Comparison of ENCODE assay signal across 9 cellular contexts in the genomic region with DNA sequence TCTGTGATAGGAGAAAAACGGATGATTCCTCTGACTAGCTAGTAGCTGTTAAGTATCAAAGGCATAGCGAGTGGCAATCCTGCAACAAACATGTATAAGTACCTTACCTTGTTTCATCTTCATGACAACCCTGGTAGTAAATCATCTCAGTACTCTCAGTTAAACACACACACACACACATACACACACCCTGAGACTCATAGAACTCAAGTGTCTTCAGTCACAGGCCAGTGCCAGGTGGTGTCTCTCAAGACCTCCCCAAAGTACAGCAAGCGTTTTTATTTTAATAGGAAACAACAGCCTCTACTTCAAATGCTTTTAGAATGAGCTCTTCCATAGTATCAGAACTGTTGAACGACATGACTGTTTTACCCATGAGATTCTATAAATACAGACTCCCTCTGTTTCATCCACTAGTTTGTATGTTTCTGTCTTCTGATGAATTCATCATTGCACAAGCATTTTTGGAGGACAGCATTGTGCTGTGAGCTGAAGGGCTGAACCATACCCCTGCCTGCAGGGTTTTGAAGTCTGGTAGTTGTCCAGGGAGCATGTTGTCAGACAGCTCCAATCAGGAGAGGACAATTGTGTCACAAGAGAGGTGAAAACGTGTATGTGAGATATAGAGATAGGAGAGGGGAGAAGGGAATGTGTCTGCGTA.
A peak's percentile ranks its signal among the peaks of the same experiment; 100 is the strongest.
DNase-seq lines count a peak whose midpoint lies in the region; ATAC-seq lines count a peak whose summit lies in the region.
"Had no signal": no experiment of that assay in that cellular context is flagged by ENCODE, and none has a peak within 500 bp of the region (broad histone marks: within the 10 kb centered on the region; RNA-seq: fewer than 3 reads in every experiment).

No MANE protein-coding gene starts in this region.

- peaks cover 100% of the 10 kb centered on the region for H3K4me1 ChIP-seq in Karpas-422 (ENCODE audit: low read length)

- H3K36me3 ChIP-seq in Karpas-422 (ENCODE audit: insufficient read depth, low read length), result no peaks in the 10 kb centered on the region

- no peaks in the 10 kb centered on the region for H4K20me1 ChIP-seq in Karpas-422 (ENCODE audit: insufficient read depth, low read depth, low read length)

- H3K36me3 Mint-ChIP-seq in T-helper 17 cell (ENCODE audit: low read depth), result no peaks in the 10 kb centered on the region

- no peak overlapping the region for H3K4me3 Mint-ChIP-seq in T-helper 17 cell

- ATAC-seq in T-helper 17 cell, result no peak
- ATAC-seq in left ventricle myocardium superior, result peak; percentile 4
- no peak for ATAC-seq in GM18520 (IDR thresholded peaks at IDR 0.05; ENCODE audit: unreplicated experiment)
- no peak for ATAC-seq in HG03432 (IDR thresholded peaks at IDR 0.05; ENCODE audit: unreplicated experiment)

- H3K27ac ChIP-seq in Karpas-422 (ENCODE audit: low read length), result peak overlapping the region; percentile 97

- H3K9ac ChIP-seq in Karpas-422 (ENCODE audit: low read length), result peak overlapping the region; percentile 84

- peak overlapping the region; percentile 62 for H3K4me3 ChIP-seq in Karpas-422 (ENCODE audit: low read length)

- H3K27ac Mint-ChIP-seq in T-helper 17 cell, result peak overlapping the region; percentile 49

- H3K4me2 ChIP-seq in Karpas-422 (ENCODE audit: low read depth, low read length, poor library complexity, severe bottlenecking), result peak overlapping the region; percentile 77

- no peak overlapping the region for H2AFZ ChIP-seq in Karpas-422 (ENCODE audit: low read length)

- H3K27me3 Mint-ChIP-seq in T-helper 17 cell, result no peaks in the 10 kb centered on the region

- H3K9me3 ChIP-seq in Karpas-422 (ENCODE audit: low read length) (no peaks in the 10 kb centered on the region), T-helper 17 cell (ENCODE audit: control insufficient read depth, low read length, poor library complexity, severe bottlenecking) (no peaks in the 10 kb centered on the region)

- no peaks in the 10 kb centered on the region for H3K9me2 ChIP-seq in Karpas-422 (replicated peaks; ENCODE audit: insufficient read depth, low read length)

- intact Hi-C loops in left ventricle myocardium superior (cut with micrococcal nuclease), result no loop called here

- H3K4me1 Mint-ChIP-seq in T-helper 17 cell, result peaks cover 7% of the 10 kb centered on the region

- no peaks in the 10 kb centered on the region for H3K79me2 ChIP-seq in Karpas-422 (ENCODE audit: low read length)

- no peaks in the 10 kb centered on the region for H3K27me3 ChIP-seq in Karpas-422 (ENCODE audit: low read length)

- DNase-seq in AG20443 (ENCODE audit: low spot score) (peak; percentile 69), Karpas-422 (peak; percentile 93), T-helper 17 cell (no peak), left ventricle myocardium superior (no peak), H4 (ENCODE audit: low spot score) (no peak)
- no peak for DNase-seq in activated CD4-positive, alpha-beta T cell treated with anti-CD3 and anti-CD28 coated beads, Interleukin-2, amount 50 U/mL, for 1 hour
- DNase-seq: stimulated activated CD4-positive, alpha-beta T cell treated with anti-CD3 and anti-CD28 coated beads, Interleukin-12 subunit alpha, Interleukin-12 subunit beta, amount 100 ng/mL, for 4 hours had no signal

Comparison
In these comparisons a context has a peak if more than half of its experiments do, and no peak if none do; other contexts are left out.
1. DNase-seq: peak in AG20443 (single experiment) and Karpas-422 (single experiment); none in T-helper 17 cell (0 of 3), left ventricle myocardium superior (single experiment), H4 (single experiment) and activated CD4-positive, alpha-beta T cell treated with anti-CD3 and anti-CD28 coated beads, Interleukin-2, amount 50 U/mL, for 1 hour (single experiment).